ENCODE assay signal across 8 cellular contexts in the genomic region with DNA sequence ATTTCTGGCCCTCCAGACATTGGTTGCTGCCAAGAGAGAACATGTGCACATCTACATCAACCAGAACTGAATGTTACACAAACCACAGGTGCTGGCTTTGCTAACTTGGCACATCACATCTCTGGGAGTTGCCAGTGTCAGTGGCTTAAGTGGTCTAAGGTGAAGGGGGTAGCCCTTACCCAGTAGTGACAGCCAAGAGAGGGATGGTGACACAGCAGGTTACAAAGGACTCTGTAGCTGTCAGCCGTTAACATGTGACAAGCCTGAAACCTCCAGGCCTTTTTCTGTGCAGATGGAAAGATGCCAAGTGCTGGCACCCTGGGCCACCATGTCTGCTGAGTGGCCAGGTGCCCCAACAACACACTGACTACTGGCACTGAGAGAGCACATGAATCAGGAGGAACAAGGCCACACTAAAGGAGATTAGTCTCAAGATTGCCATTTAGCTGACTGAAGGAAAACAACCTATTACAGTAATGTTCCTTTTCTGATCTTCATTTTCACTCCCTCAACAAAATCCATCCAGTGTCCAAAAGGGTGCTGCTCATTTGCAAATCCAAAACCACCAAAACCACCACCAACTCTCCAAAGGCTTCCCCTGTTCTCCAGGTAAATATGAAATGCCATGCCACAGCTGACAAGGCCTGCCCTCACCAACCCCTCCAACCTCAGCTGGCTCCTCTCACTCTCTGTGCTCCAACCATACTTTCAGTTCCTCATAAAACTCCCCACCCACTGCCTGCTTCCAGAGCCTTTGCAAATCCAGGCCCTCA. TPM values are rescaled to one million over a fixed set of nuclear protein-coding genes. Genes with fewer than 3 reads are reported as not detected.
DNase-seq lines count a peak whose midpoint lies in the region; ATAC-seq and TF ChIP-seq lines count a peak whose summit lies in the region.

No MANE protein-coding gene starts in this region.

- ATAC-seq in HG03135 (IDR thresholded peaks at IDR 0.05; ENCODE audit: unreplicated experiment), result peak; percentile 58
- ATAC-seq in activated CD4-positive, alpha-beta T cell treated with anti-CD3 and anti-CD28 coated beads for 36 hours, result no peak

- H3K27ac ChIP-seq in RWPE1, result peak overlapping the region; percentile 58
- peak overlapping the region; percentile 63 for H3K27ac ChIP-seq in vagina

- peak; percentile 60 for DNase-seq in GM12865 (ENCODE audit: low read depth)
- no peak for DNase-seq in RWPE1 (ENCODE audit: low spot score)
- DNase-seq in immature natural killer cell, result peak; percentile 46 to 57 (median 54)
- DNase-seq in vagina (ENCODE audit: extremely low spot score in 2 of 2), result no peak
- DNase-seq in NCI-H2171 (lab: John Stamatoyannopoulos, UW), result no peak
- DNase-seq in activated CD4-positive, alpha-beta T cell treated with anti-CD3 and anti-CD28 coated beads for 36 hours, result no peak
- DNase-seq in D341Med (ENCODE audit: low spot score), result no peak

- no peak overlapping the region for H3K4me3 ChIP-seq in GM12865 (ENCODE audit: low read depth, low read length)
- no peak overlapping the region for H3K4me3 ChIP-seq in vagina

- peak overlapping the region in 4 of 5 donors; percentile 5 to 52 (median 21) for H3K4me3 Mint-ChIP-seq in immature natural killer cell
- no peak overlapping the region for H3K4me3 Mint-ChIP-seq in activated CD4-positive, alpha-beta T cell treated with anti-CD3 and anti-CD28 coated beads for 36 hours

- TF ChIP-seq CTCF in GM12865 (IDR thresholded peaks at IDR 0.05; ENCODE audit: insufficient read depth, low read depth, low read length, missing control alignments), result no peak
- no peak for TF ChIP-seq CTCF in RWPE1 (conservative IDR thresholded peaks at IDR 0.05; ENCODE audit: low read depth)
- no peak for TF ChIP-seq CTCF in vagina (IDR thresholded peaks at IDR 0.05)

- CTCF ChIA-PET in RWPE1 (lab: Yijun Ruan, JAX), result interaction anchor here (0.6 to 0.7 kb wide), 3 partner anchors 30 to 530 kb away, joined by 3 to 4 read pairs (median 3); no protein-coding TSS in a partner anchor
- CTCF ChIA-PET in activated CD4-positive, alpha-beta T cell treated with anti-CD3 and anti-CD28 coated beads for 36 hours (lab: Charles Lee), result no interaction called here

- intact Hi-C loops in vagina (cut with DNase I), result no loop called here
- intact Hi-C loops in activated CD4-positive, alpha-beta T cell treated with anti-CD3 and anti-CD28 coated beads for 36 hours (cut with DNase I, micrococcal nuclease), result no loop called here

- no peak for TF ChIP-seq POLR2A in vagina (IDR thresholded peaks at IDR 0.05)

- no peaks in the 10 kb centered on the region for H3K27me3 ChIP-seq in vagina

- H3K36me3 Mint-ChIP-seq in immature natural killer cell, result no peaks in the 10 kb centered on the region
- H3K36me3 Mint-ChIP-seq in activated CD4-positive, alpha-beta T cell treated with anti-CD3 and anti-CD28 coated beads for 36 hours (ENCODE audit: low read depth), result no peaks in the 10 kb centered on the region

- no peaks in the 10 kb centered on the region for H3K9me3 ChIP-seq in vagina

- no peaks in the 10 kb centered on the region for H3K36me3 ChIP-seq in vagina

- POLR2A ChIA-PET in RWPE1 (lab: Yijun Ruan, JAX; ENCODE audit: low non-redundant PET), result no interaction called here
- POLR2A ChIA-PET in activated CD4-positive, alpha-beta T cell treated with anti-CD3 and anti-CD28 coated beads for 36 hours (lab: Charles Lee), result no interaction called here

- peaks cover 0 to 3% (median 0%) of the 10 kb centered on the region in 3 donors for H3K27me3 Mint-ChIP-seq in immature natural killer cell (ENCODE audit: low read depth in 3 of 3)
- no peaks in the 10 kb centered on the region for H3K27me3 Mint-ChIP-seq in activated CD4-positive, alpha-beta T cell treated with anti-CD3 and anti-CD28 coated beads for 36 hours

- H3K9me3 Mint-ChIP-seq in immature natural killer cell, result peaks cover 0 to 3% (median 0%) of the 10 kb centered on the region in 6 donors
- no peaks in the 10 kb centered on the region for H3K9me3 Mint-ChIP-seq in activated CD4-positive, alpha-beta T cell treated with anti-CD3 and anti-CD28 coated beads for 36 hours (ENCODE audit: low read depth)

- H3K4me1 ChIP-seq in vagina, result peaks cover 58% of the 10 kb centered on the region

- peak overlapping the region; percentile 51 to 75 (median 67) for H3K27ac Mint-ChIP-seq in immature natural killer cell
- H3K27ac Mint-ChIP-seq in activated CD4-positive, alpha-beta T cell treated with anti-CD3 and anti-CD28 coated beads for 36 hours, result no peak overlapping the region

- H3K4me1 Mint-ChIP-seq in immature natural killer cell, result peaks cover 24 to 34% of the 10 kb centered on the region in 2 donors
- peaks cover 6% of the 10 kb centered on the region for H3K4me1 Mint-ChIP-seq in activated CD4-positive, alpha-beta T cell treated with anti-CD3 and anti-CD28 coated beads for 36 hours

RNA-seq across cellular contexts. Expression of a gene that starts 20.2 kb away (rescaled TPM):
- 10 to 100 TPM; 22.0 to 22.7 (median 22.1) TPM for polyA plus RNA-seq in immature natural killer cell
- total RNA-seq in vagina, result 35.6 TPM
- 10 to 100 TPM; 11.2 to 14.4 TPM for total RNA-seq in activated CD4-positive, alpha-beta T cell treated with anti-CD3 and anti-CD28 coated beads for 36 hours

Comparison
In these comparisons a context has a peak if more than half of its experiments do, and no peak if none do; other contexts are left out.
1. DNase-seq: peak in GM12865 (single experiment) and immature natural killer cell (3 of 3); none in RWPE1 (single experiment), vagina (0 of 2), NCI-H2171 (single experiment), activated CD4-positive, alpha-beta T cell treated with anti-CD3 and anti-CD28 coated beads for 36 hours (single experiment) and D341Med (single experiment).